In the genomic region with DNA sequence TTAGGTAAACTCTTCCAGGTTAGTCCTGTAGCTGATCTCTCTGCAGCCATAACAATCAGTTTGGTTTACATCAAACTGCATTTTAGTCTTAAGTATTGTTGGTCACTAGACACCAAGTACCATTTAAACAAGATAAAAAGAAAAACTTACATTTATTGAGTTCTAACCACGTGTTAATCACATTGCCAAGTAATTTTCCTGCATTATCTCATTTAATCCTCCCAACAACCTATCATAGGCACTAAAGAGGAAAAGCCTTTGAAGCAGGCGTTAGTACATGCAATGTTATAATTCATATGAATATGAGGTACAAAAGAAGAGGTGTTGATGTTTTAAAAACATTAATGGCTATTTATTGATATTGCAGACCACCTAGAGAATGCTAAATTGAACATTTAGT, we compare ENCODE assay signal across 32 cellular contexts.
"Had no signal": no experiment of that assay in that cellular context is flagged by ENCODE, and none has a peak within 500 bp of the region (broad histone marks: within the 10 kb centered on the region; RNA-seq: fewer than 3 reads in every experiment).

No MANE protein-coding gene starts in this region.

- H3K27ac ChIP-seq: cardiac muscle cell, Peyer's patch, SJSA1, WERI-Rb-1 had no signal

- ATAC-seq: activated CD8-positive, alpha-beta T cell treated with anti-CD3 and anti-CD28 coated beads, Interleukin-2, amount 10 ng/mL, durations not matched to agents 7 days and 5 days; PC-3; SK-N-SH treated with all-trans-retinoic acid at 6 μM for 48 hours; T-cell; T-helper 17 cell had no signal

- H3K27me3 Mint-ChIP-seq: activated CD4-positive, alpha-beta T cell treated with anti-CD3 and anti-CD28 coated beads, Interleukin-2, amount 10 ng/mL, durations not matched to agents 7 days and 5 days; activated naive CD8-positive, alpha-beta T cell treated with anti-CD3 and anti-CD28 coated beads, Interleukin-2, amount 10 ng/mL, durations not matched to agents 7 days and 5 days; activated T-cell treated with anti-CD3 and anti-CD28 coated beads, Interleukin-2, amount 50 U/mL, for 24 hours; central memory CD8-positive, alpha-beta T cell; T-cell; T-helper 17 cell had no signal

- DNase-seq: activated CD4-positive, alpha-beta T cell treated with anti-CD3 and anti-CD28 coated beads, Interleukin-2, amount 10 ng/mL, durations not matched to agents 7 days and 5 days; activated CD4-positive, alpha-beta T cell treated with anti-CD3 and anti-CD28 coated beads, Interleukin-2, amount 50 U/mL, for 48 hours; activated CD4-positive, CD25-positive, alpha-beta regulatory T cell; activated CD8-positive, alpha-beta T cell treated with anti-CD3 and anti-CD28 coated beads, Interleukin-2, amount 10 ng/mL, durations not matched to agents 7 days and 5 days; activated effector memory CD4-positive, alpha-beta T cell treated with Interleukin-2 at 50 U/mL for 16 hours; activated naive CD4-positive, alpha-beta T cell treated with anti-CD3 and anti-CD28 coated beads, Interleukin-2, amount 50 U/mL, for 16 hours; activated naive CD8-positive, alpha-beta T cell treated with anti-CD3 and anti-CD28 coated beads, Interleukin-2, amount 10 ng/mL, durations not matched to agents 7 days and 5 days; activated T-cell treated with anti-CD3 and anti-CD28 coated beads, Interleukin-2, amount 50 U/mL, for 24 hours; amygdala; MG63; NCI-H1048; NCI-H1436 treated with DMSO at 0.1 percent for 48 hours; NCI-H1694 treated with DMSO at 0.1 percent for 48 hours; NCI-H2029; NCI-H2171; NCI-H510A; NCI-H526; NCI-H748 treated with DMSO at 0.1 percent for 48 hours; NK-92 treated with Interleukin-12 subunit alpha and Interleukin-12 subunit beta, amount 100 ng/mL, for 24 hours; PC-3; Peyer's patch; RPMI8226; SHP77 treated with DMSO at 0.1 percent for 48 hours; T-cell; T-helper 17 cell; T1000; WERI-Rb-1 had no signal

- H3K9me3 ChIP-seq: ascending aorta, MG63, Peyer's patch, SJSA1 had no signal

- H3K4me1 ChIP-seq: SJSA1 had no signal

- H3K27ac Mint-ChIP-seq: activated CD4-positive, alpha-beta T cell treated with anti-CD3 and anti-CD28 coated beads, Interleukin-2, amount 10 ng/mL, durations not matched to agents 7 days and 5 days; activated CD8-positive, alpha-beta T cell treated with anti-CD3 and anti-CD28 coated beads, Interleukin-2, amount 10 ng/mL, durations not matched to agents 7 days and 5 days; activated naive CD8-positive, alpha-beta T cell treated with anti-CD3 and anti-CD28 coated beads, Interleukin-2, amount 10 ng/mL, durations not matched to agents 7 days and 5 days; activated T-cell treated with anti-CD3 and anti-CD28 coated beads, Interleukin-2, amount 50 U/mL, for 24 hours had no signal

- H3K9me3 Mint-ChIP-seq: activated CD4-positive, alpha-beta T cell treated with anti-CD3 and anti-CD28 coated beads, Interleukin-2, amount 10 ng/mL, durations not matched to agents 7 days and 5 days; activated T-cell treated with anti-CD3 and anti-CD28 coated beads, Interleukin-2, amount 50 U/mL, for 24 hours; central memory CD8-positive, alpha-beta T cell; T-cell had no signal

- H3K4me3 Mint-ChIP-seq: activated CD4-positive, alpha-beta T cell treated with anti-CD3 and anti-CD28 coated beads, Interleukin-2, amount 10 ng/mL, durations not matched to agents 7 days and 5 days; activated CD8-positive, alpha-beta T cell treated with anti-CD3 and anti-CD28 coated beads, Interleukin-2, amount 10 ng/mL, durations not matched to agents 7 days and 5 days; activated naive CD8-positive, alpha-beta T cell treated with anti-CD3 and anti-CD28 coated beads, Interleukin-2, amount 10 ng/mL, durations not matched to agents 7 days and 5 days; activated T-cell treated with anti-CD3 and anti-CD28 coated beads, Interleukin-2, amount 50 U/mL, for 24 hours; central memory CD8-positive, alpha-beta T cell; T-cell; T-helper 17 cell had no signal

- H3K27me3 ChIP-seq: ascending aorta, cardiac muscle cell, MG63, Peyer's patch, SJSA1 had no signal

- H3K4me3 ChIP-seq: ascending aorta, cardiac muscle cell, MG63, Peyer's patch, SJSA1 had no signal
